In genomic region chr11:119709638-119710346, GRCh38 we compare ENCODE assay signal across 8 cellular contexts.
A peak's percentile ranks its signal among the peaks of the same experiment; 100 is the strongest.
DNase-seq lines count a peak whose midpoint lies in the region; TF ChIP-seq lines count a peak whose summit lies in the region.

No MANE protein-coding gene starts in this region.

- in situ Hi-C loops in GM13976 (cut with MboI; ENCODE audit: low sequenced_read_pairs, unreplicated experiment) = no loop called here

- peaks cover 39% of the 10 kb centered on the region for H3K27me3 Mint-ChIP-seq in activated T-cell treated with anti-CD3 and anti-CD28 coated beads, Interleukin-2, amount 50 U/mL, for 24 hours

- peak; percentile 83 for DNase-seq in GM13976 (ENCODE audit: low spot score)
- DNase-seq in NCI-H2171 treated with DMSO at 0.1 percent for 48 hours (lab: John Stamatoyannopoulos, UW) = peak; percentile 88
- peak; percentile 60 for DNase-seq in epidermal melanocyte (ENCODE audit: insufficient read length, low spot score)
- peak in 8 of 10 donors; percentile 71 to 95 (median 78) for DNase-seq in posterior cingulate gyrus
- no peak for DNase-seq in UCSD-AML1 (lab: John Stamatoyannopoulos, UW; ENCODE audit: unreplicated experiment)
- DNase-seq in NK-92 treated with Interleukin-12 subunit alpha and Interleukin-12 subunit beta, amount 100 ng/mL, for 24 hours (lab: John Stamatoyannopoulos, UW) = no peak
- DNase-seq in OCI-M2 (lab: John Stamatoyannopoulos, UW; ENCODE audit: unreplicated experiment) = no peak
- DNase-seq in activated T-cell treated with anti-CD3 and anti-CD28 coated beads, Interleukin-2, amount 50 U/mL, for 24 hours = no peak

- TF ChIP-seq CTCF in GM13976 (IDR thresholded peaks at IDR 0.05; ENCODE audit: borderline replicate concordance, control extremely low read depth, extremely low read depth, insufficient read depth, missing control alignments) = no peak

- intact Hi-C loops in posterior cingulate gyrus (cut with DNase I) = no loop called here

- no peaks in the 10 kb centered on the region for H3K9me3 Mint-ChIP-seq in activated T-cell treated with anti-CD3 and anti-CD28 coated beads, Interleukin-2, amount 50 U/mL, for 24 hours

- H3K36me3 Mint-ChIP-seq in activated T-cell treated with anti-CD3 and anti-CD28 coated beads, Interleukin-2, amount 50 U/mL, for 24 hours (ENCODE audit: low read depth) = no peaks in the 10 kb centered on the region

- no peak overlapping the region for H3K4me3 Mint-ChIP-seq in activated T-cell treated with anti-CD3 and anti-CD28 coated beads, Interleukin-2, amount 50 U/mL, for 24 hours

- H3K4me1 Mint-ChIP-seq in activated T-cell treated with anti-CD3 and anti-CD28 coated beads, Interleukin-2, amount 50 U/mL, for 24 hours (ENCODE audit: low read depth) = peaks cover 3% of the 10 kb centered on the region

- no peak overlapping the region for H3K27ac Mint-ChIP-seq in activated T-cell treated with anti-CD3 and anti-CD28 coated beads, Interleukin-2, amount 50 U/mL, for 24 hours

Comparison
In these comparisons a context has a peak if more than half of its experiments do, and no peak if none do; other contexts are left out.
1. DNase-seq: peak in GM13976 (single experiment), NCI-H2171 treated with DMSO at 0.1 percent for 48 hours (single experiment), epidermal melanocyte (single experiment) and posterior cingulate gyrus (8 of 10); none in UCSD-AML1 (single experiment), NK-92 treated with Interleukin-12 subunit alpha and Interleukin-12 subunit beta, amount 100 ng/mL, for 24 hours (single experiment), OCI-M2 (single experiment) and activated T-cell treated with anti-CD3 and anti-CD28 coated beads, Interleukin-2, amount 50 U/mL, for 24 hours (single experiment).